32 cellular contexts compared by ENCODE assay signal in the genomic region with DNA sequence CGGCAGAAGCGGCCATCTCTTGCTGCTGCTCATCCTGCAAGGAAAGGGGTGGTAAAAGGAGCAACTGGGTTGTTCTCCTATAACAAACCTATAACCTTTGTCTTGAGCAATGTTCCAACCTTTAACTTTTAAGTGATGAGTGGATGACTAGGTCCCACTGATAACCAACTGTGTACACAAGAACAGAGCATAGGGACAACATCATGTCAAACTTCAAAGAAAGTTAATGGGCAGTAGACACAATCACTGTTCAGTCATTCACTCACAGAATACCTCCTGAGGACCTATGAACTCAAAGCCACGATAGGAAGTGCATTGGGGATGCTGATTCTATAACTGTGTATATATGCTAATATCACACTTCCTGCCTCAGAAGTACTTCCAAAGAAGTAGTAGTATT. TPM values are rescaled to one million over a fixed set of nuclear protein-coding genes. Genes with fewer than 3 reads are reported as not detected.
"Had no signal": no experiment of that assay in that cellular context is flagged by ENCODE, and none has a peak within 500 bp of the region (broad histone marks: within the 10 kb centered on the region; RNA-seq: fewer than 3 reads in every experiment).

No MANE protein-coding gene starts in this region.

- H3K4me1 Mint-ChIP-seq: naive B cell; naive thymus-derived CD8-positive, alpha-beta T cell had no signal

- H3K4me1 ChIP-seq: colonic mucosa, gastrocnemius medialis, heart right ventricle, left lung, lower lobe of right lung had no signal

- H3K27ac ChIP-seq: colonic mucosa, epithelial cell of prostate, esophagus squamous epithelium, gastrocnemius medialis, heart right ventricle, left lung, lower lobe of right lung had no signal

- H3K27ac Mint-ChIP-seq: dendritic cell treated with granulocyte-macrophage colony-stimulating factor and Interleukin-4, amounts not matched to agents 40 ng/mL and 50 ng/mL, for 4 days; mesothelial cell of epicardium; naive B cell; naive thymus-derived CD8-positive, alpha-beta T cell had no signal

- FAIRE-seq: islet of Langerhans, keratinocyte had no signal

- DNase-seq: colonic mucosa; cortex of kidney; dorsolateral prefrontal cortex; effector CD4-positive, alpha-beta T cell; effector memory CD4-positive, alpha-beta T cell; erythroblast; esophagus squamous epithelium; foreskin fibroblast; foreskin melanocyte; gastrocnemius medialis; glutamatergic neuron; heart right ventricle; hippocampal formation; left cardiac atrium; left lung; left ventricle myocardium superior; lower lobe of right lung; mesenchymal stem cell; mucosa of descending colon; naive B cell; naive thymus-derived CD8-positive, alpha-beta T cell had no signal

- H3K9me3 ChIP-seq: colonic mucosa, esophagus squamous epithelium, gastrocnemius medialis, heart right ventricle, left lung, lower lobe of right lung, mucosa of descending colon had no signal

- H3K27me3 ChIP-seq: colonic mucosa, gastrocnemius medialis, heart right ventricle, left lung had no signal

- H3K9me3 Mint-ChIP-seq: dendritic cell treated with granulocyte-macrophage colony-stimulating factor and Interleukin-4, amounts not matched to agents 40 ng/mL and 50 ng/mL, for 4 days had no signal

- ATAC-seq: esophagus mucosa; gastrocnemius medialis; left cardiac atrium; left lung; lower lobe of right lung; mucosa of descending colon; naive thymus-derived CD8-positive, alpha-beta T cell had no signal

- H3K4me3 Mint-ChIP-seq: dendritic cell treated with granulocyte-macrophage colony-stimulating factor and Interleukin-4, amounts not matched to agents 40 ng/mL and 50 ng/mL, for 4 days; mesothelial cell of epicardium; naive B cell; naive thymus-derived CD8-positive, alpha-beta T cell had no signal

- H3K36me3 Mint-ChIP-seq: naive B cell; naive thymus-derived CD8-positive, alpha-beta T cell had no signal

- H3K4me3 ChIP-seq: colonic mucosa, esophagus squamous epithelium, gastrocnemius medialis, heart right ventricle, left lung, lower lobe of right lung, mucosa of descending colon had no signal

- H3K36me3 ChIP-seq: colonic mucosa, gastrocnemius medialis had no signal

RNA-seq across cellular contexts. Expression of a gene that starts 21.6 kb away (rescaled TPM):
- total RNA-seq: colonic mucosa; esophagus mucosa; gastrocnemius medialis; glomerular endothelial cell; kidney epithelial cell; left cardiac atrium; left lung; left ventricle myocardium superior; lower lobe of right lung; lung microvascular endothelial cell; mesenteric fat pad; mesothelial cell of epicardium; mucosa of descending colon; myocyte; naive thymus-derived CD8-positive, alpha-beta T cell had no signal
- polyA plus RNA-seq: heart right ventricle; keratinocyte; naive thymus-derived CD8-positive, alpha-beta T cell had no signal

RNA-seq across cellular contexts. Expression of a gene that starts 31.1 kb away (rescaled TPM):
- polyA plus RNA-seq: naive thymus-derived CD8-positive, alpha-beta T cell had no signal

RNA-seq across cellular contexts. Expression of a gene that starts 43.3 kb away (rescaled TPM):
- total RNA-seq: colonic mucosa; esophagus mucosa; gastrocnemius medialis; glomerular endothelial cell; kidney epithelial cell; left cardiac atrium; left ventricle myocardium superior; lower lobe of right lung; lung microvascular endothelial cell; mesenteric fat pad; mucosa of descending colon; myocyte; naive thymus-derived CD8-positive, alpha-beta T cell had no signal
- polyA plus RNA-seq: naive thymus-derived CD8-positive, alpha-beta T cell had no signal

RNA-seq across cellular contexts. Expression of a gene that starts 45.1 kb away (rescaled TPM):
- total RNA-seq: glomerular endothelial cell; kidney epithelial cell; lung microvascular endothelial cell; mesothelial cell of epicardium; myocyte; naive thymus-derived CD8-positive, alpha-beta T cell had no signal
- polyA plus RNA-seq: keratinocyte; naive thymus-derived CD8-positive, alpha-beta T cell had no signal
